ENCODE assay signal across 8 cellular contexts in the genomic region with DNA sequence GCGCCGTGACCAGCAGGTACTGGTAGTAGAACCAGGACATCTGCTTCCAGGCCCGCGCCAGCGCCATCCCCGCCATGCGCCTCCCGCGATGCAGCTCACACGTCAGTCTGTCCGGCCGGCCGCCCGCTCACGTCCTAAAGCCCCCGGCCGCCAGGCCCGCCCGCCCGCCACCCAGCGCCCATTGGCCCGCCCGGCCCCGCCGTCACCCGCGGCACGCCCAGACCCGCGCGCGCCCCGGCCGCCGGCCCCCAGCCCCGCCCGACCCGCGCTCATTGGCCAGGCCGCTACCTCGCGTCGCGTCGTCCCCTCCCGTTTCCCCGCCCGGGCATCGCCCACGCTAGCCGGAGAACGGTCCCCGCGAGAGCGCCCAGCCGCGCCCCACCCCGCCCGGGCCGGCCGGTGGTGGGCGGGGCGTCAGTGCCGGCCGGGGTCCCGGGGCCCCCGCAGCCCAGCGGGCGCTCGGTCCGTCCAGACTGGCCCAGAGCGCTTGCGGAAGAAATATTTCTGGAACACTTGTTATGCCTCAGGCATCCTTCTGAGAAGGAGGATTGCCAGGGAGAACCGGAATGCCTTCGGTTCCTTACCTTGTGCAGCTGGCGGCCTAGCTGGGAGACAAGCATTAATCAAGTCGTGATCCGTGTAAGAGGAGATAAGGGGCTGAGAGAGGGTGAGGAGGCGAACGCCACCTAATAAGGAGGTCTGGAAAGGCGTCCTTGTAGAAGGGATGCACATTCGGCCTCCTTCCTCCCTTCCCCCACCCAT. TPM values are rescaled to one million over a fixed set of nuclear protein-coding genes. Genes with fewer than 3 reads are reported as not detected.
A peak's percentile ranks its signal among the peaks of the same experiment; 100 is the strongest.
DNase-seq lines count a peak whose midpoint lies in the region; ATAC-seq, FAIRE-seq and TF ChIP-seq lines count a peak whose summit lies in the region.

A gene with protein sequence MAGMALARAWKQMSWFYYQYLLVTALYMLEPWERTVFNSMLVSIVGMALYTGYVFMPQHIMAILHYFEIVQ (minus strand): TSS at position 109 of the 762 bp plus-strand sequence. CDS start 33 bp downstream, at position 76.

- peak; percentile 90 for ATAC-seq in GM19043 (IDR thresholded peaks at IDR 0.05; ENCODE audit: low read depth, unreplicated experiment)
- peak; percentile 89 for ATAC-seq in HG03354 (IDR thresholded peaks at IDR 0.05; ENCODE audit: poor library complexity, severe bottlenecking, unreplicated experiment)

- peak within 1 kb of the TSS; percentile 66 to 76 for H3K9ac ChIP-seq in kidney (ENCODE audit: low read length in 2 of 2)

- peak within 1 kb of the TSS; percentile 91 for H3K4me3 ChIP-seq in AG10803 (ENCODE audit: low read length)
- peak within 1 kb of the TSS; percentile 80 to 95 for H3K4me3 ChIP-seq in kidney (ENCODE audit: low read length in 2 of 2)

- no peak for TF ChIP-seq CTCF in AG10803 (conservative IDR thresholded peaks at IDR 0.05; ENCODE audit: low read length)
- TF ChIP-seq CTCF in kidney (IDR thresholded peaks at IDR 0.05; ENCODE audit: borderline replicate concordance, extremely low read depth, insufficient read depth), result no peak

- DNase-seq in AG10803 (ENCODE audit: low read depth) (peak; percentile 87), NCI-H446 (lab: John Stamatoyannopoulos, UW) (peak; percentile 83 to 95), cerebellar cortex (ENCODE audit: low spot score) (peak; percentile 84), kidney (peak; percentile 97)
- DNase-seq in activated CD4-positive, CD25-positive, alpha-beta regulatory T cell treated with anti-CD3 and anti-CD28 coated beads, Interleukin-2, amount 50 U/mL, for 72 hours, result peak; percentile 89
- peak; percentile 95 for DNase-seq in stimulated activated CD4-positive, alpha-beta T cell treated with anti-CD3 and anti-CD28 coated beads, Interleukin-15, amount 100 ng/mL, for 24 hours

- no peak for FAIRE-seq in kidney (lab: Jason Lieb, UNC)

- peak within 1 kb of the TSS; percentile 81 to 85 for H3K27ac ChIP-seq in kidney (ENCODE audit: low read depth in 2 of 2, low read length in 2 of 2)

- H3K36me3 ChIP-seq in kidney (ENCODE audit: control insufficient read depth in 1 of 2, insufficient read depth in 2 of 2, low read length in 2 of 2), result no peaks in the 10 kb centered on the region

- no peaks in the 10 kb centered on the region for H3K9me3 ChIP-seq in kidney (ENCODE audit: control insufficient read depth in 1 of 2, low read length in 2 of 2)

- H3K4me1 ChIP-seq in kidney (ENCODE audit: control insufficient read depth in 1 of 2, insufficient read depth in 1 of 2, low read depth in 1 of 2, low read length in 2 of 2), result peaks cover 9 to 12% of the 10 kb centered on the region in 2 donors

- intact Hi-C loops in kidney (cut with DNase I), result no loop called here

RNA-seq across cellular contexts. Expression of the gene that starts here (rescaled TPM):
- total RNA-seq in kidney, result 17.4 TPM
- polyA plus RNA-seq in kidney (ENCODE audit: insufficient read depth, low read depth, low replicate concordance), result 19.2 TPM

Comparison
In these comparisons a context has a peak if more than half of its experiments do, and no peak if none do; other contexts are left out.
1. Peak in every context shown above with its lines: DNase-seq, ATAC-seq, H3K4me3 ChIP-seq and H3K27ac ChIP-seq.